8 cellular contexts compared by ENCODE assay signal in the genomic region with DNA sequence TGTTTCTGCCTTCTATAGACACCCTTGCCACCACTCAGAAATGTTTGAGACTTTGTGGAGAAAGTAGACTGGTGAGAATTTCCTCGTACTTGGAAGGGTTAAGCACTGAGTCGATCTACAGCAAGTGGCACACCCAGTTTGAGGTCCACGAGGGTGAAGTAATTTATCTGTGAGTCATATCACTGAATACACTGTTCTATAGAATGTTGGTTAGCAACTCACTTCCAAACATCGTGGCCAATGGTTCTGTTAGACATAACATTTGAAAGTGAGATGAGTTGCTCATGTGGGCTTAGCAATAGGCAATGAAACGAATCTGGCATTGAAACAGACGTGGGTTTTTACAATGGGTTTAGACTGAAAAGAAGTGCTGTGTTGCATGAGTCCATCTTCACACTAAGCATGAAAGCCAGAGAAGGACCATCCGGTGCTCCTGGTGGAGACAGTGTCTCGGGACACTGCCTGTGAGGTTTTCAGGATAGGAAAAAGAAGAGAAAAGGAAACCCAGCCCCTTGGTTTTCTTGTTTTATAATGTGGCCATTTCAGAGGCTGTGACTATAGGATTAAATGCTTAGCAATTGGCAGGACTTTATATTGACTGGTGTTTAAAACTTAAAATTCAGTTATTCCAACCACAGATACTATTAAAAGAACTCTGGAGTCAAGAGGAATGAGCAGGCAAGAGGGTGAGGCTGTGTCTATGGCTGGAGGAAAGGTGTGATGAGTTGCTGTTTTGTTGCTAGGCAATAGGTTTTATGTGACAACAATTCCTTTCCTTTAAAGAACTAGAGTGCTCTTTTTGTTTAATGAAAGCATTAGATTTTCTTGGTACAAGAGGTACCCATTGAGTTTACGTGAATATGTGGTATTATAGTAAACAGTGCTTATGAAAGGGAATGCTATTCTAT. TPM values are rescaled to one million over a fixed set of nuclear protein-coding genes. Genes with fewer than 3 reads are reported as not detected.
DNase-seq lines count a peak whose midpoint lies in the region; ATAC-seq and TF ChIP-seq lines count a peak whose summit lies in the region.

No MANE protein-coding gene starts in this region.

- TF ChIP-seq CTCF in fibroblast of pulmonary artery (IDR thresholded peaks at IDR 0.05; ENCODE audit: low read length, missing control alignments), result no peak

- ATAC-seq in sciatic nerve (peak; percentile 57), HG03469 (IDR thresholded peaks at IDR 0.05; ENCODE audit: unreplicated experiment) (no peak)

- DNase-seq in H4 (ENCODE audit: low spot score) (peak; percentile 66), NCI-H748 treated with DMSO at 0.1 percent for 48 hours (lab: John Stamatoyannopoulos, UW) (peak; percentile 85), fibroblast of pulmonary artery (ENCODE audit: low read depth) (peak; percentile 84), sciatic nerve (ENCODE audit: low spot score) (no peak), NCI-H1930 (lab: John Stamatoyannopoulos, UW) (no peak), medulla oblongata (ENCODE audit: extremely low spot score) (no peak)
- peak; percentile 51 for DNase-seq in activated CD8-positive, alpha-beta memory T cell treated with anti-CD3 and anti-CD28 coated beads, Interleukin-2, amount 50 U/mL, for 4 hours

- no peak overlapping the region for H3K4me3 ChIP-seq in fibroblast of pulmonary artery (replicated peaks; ENCODE audit: low read depth, low read length)

- intact Hi-C loops in sciatic nerve (cut with DNase I), result no loop called here

RNA-seq across cellular contexts. Expression of a gene that starts 31.0 kb away (rescaled TPM):
- total RNA-seq in H4 (2014; rRNA removed; shearing (Covaris generic)), result 29.3 and 31.8 TPM in 2 replicates
- total RNA-seq in sciatic nerve, result 113 TPM

Comparison
In these comparisons a context has a peak if more than half of its experiments do, and no peak if none do; other contexts are left out.
1. DNase-seq: peak in H4 (single experiment), NCI-H748 treated with DMSO at 0.1 percent for 48 hours (single experiment), activated CD8-positive, alpha-beta memory T cell treated with anti-CD3 and anti-CD28 coated beads, Interleukin-2, amount 50 U/mL, for 4 hours (single experiment) and fibroblast of pulmonary artery (single experiment); none in sciatic nerve (single experiment), NCI-H1930 (0 of 2) and medulla oblongata (single experiment).